ENCODE assay signal across 20 cellular contexts in the genomic region with DNA sequence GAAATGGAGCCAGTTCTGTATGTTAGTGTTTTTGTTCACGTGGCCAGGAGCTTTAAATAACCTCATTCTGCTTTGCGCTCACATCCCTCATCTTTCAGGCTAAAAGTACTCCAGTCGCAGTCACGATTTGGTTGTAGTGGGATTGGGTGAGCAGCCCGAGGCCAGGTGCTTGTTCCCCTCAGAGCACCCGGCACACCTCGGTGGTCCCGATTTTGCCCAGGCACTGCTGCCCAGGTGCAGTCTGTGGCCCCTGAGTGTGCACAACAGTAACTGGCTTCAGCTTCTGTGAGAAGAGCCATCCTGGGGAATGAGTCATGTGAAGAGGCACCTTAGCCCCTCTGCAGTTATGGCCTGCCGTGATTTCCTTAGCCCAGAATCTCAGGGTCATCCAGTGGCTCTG. TPM values are rescaled to one million over a fixed set of nuclear protein-coding genes. Genes with fewer than 3 reads are reported as not detected.
A peak's percentile ranks its signal among the peaks of the same experiment; 100 is the strongest.
DNase-seq lines count a peak whose midpoint lies in the region; ATAC-seq and TF ChIP-seq lines count a peak whose summit lies in the region.
"Had no signal": no experiment of that assay in that cellular context is flagged by ENCODE, and none has a peak within 500 bp of the region (broad histone marks: within the 10 kb centered on the region; RNA-seq: fewer than 3 reads in every experiment).

No MANE protein-coding gene starts in this region.

- H3K4me1 ChIP-seq in body of pancreas, result peaks cover 89% of the 10 kb centered on the region
- H3K4me1 ChIP-seq in esophagus squamous epithelium, result peaks cover 32 to 80% (median 71%) of the 10 kb centered on the region in 3 donors
- H3K4me1 ChIP-seq in stomach smooth muscle (ENCODE audit: control insufficient read depth, insufficient read depth, low read length), result peaks cover 23% of the 10 kb centered on the region
- peaks cover 39% of the 10 kb centered on the region for H3K4me1 ChIP-seq in upper lobe of right lung

- ATAC-seq in body of pancreas (no peak), HG03159 (IDR thresholded peaks at IDR 0.05; ENCODE audit: unreplicated experiment) (no peak), upper lobe of right lung (no peak)
- ATAC-seq: activated CD8-positive, alpha-beta memory T cell treated with anti-CD3 and anti-CD28 coated beads, Interleukin-2, amount 10 ng/mL, durations not matched to agents 7 days and 5 days; activated naive CD8-positive, alpha-beta T cell treated with anti-CD3 and anti-CD28 coated beads, Interleukin-2, amount 50 U/mL, for 24 hours; activated T-helper 17 cell treated with anti-CD3 and anti-CD28 coated beads, Interleukin-2, amount 50 U/mL, for 72 hours had no signal

- peaks cover 55% of the 10 kb centered on the region for H3K4me1 Mint-ChIP-seq in nephron
- H3K4me1 Mint-ChIP-seq: activated CD8-positive, alpha-beta memory T cell treated with anti-CD3 and anti-CD28 coated beads, Interleukin-2, amount 10 ng/mL, durations not matched to agents 7 days and 5 days; activated naive CD8-positive, alpha-beta T cell treated with anti-CD3 and anti-CD28 coated beads, Interleukin-2, amount 50 U/mL, for 24 hours; activated T-helper 17 cell treated with anti-CD3 and anti-CD28 coated beads, Interleukin-2, amount 50 U/mL, for 72 hours had no signal

- peaks cover 22% of the 10 kb centered on the region for H3K36me3 Mint-ChIP-seq in nephron (ENCODE audit: low read depth)

- 50 to 73% methylated on average over 8 to 9 of the region's 9 CpGs for WGBS in body of pancreas, 2 donors
- 70 to 72% methylated on average over 7 to 8 of the region's 9 CpGs for WGBS in esophagus squamous epithelium, 2 donors

- intact Hi-C loops in body of pancreas (cut with DNase I) (no loop called here), esophagus squamous epithelium (cut with DNase I) (no loop called here), upper lobe of right lung (cut with DNase I) (no loop called here)

- H3K36me3 ChIP-seq in body of pancreas (replicated peaks in 1 of 2; ENCODE audit: insufficient read depth in 1 of 2, low read depth in 2 of 2) (peaks cover 0 to 3% of the 10 kb centered on the region in 2 donors), esophagus squamous epithelium (peaks cover 0 to 88% (median 11%) of the 10 kb centered on the region in 3 donors), stomach smooth muscle (ENCODE audit: control insufficient read depth in 2 of 2, insufficient read depth in 2 of 2, low read length in 2 of 2) (peaks cover 4 to 28% of the 10 kb centered on the region in 2 donors), upper lobe of right lung (no peaks in the 10 kb centered on the region)

- peaks cover 11% of the 10 kb centered on the region for H3K27me3 Mint-ChIP-seq in nephron (ENCODE audit: low read depth)
- H3K27me3 Mint-ChIP-seq: activated CD8-positive, alpha-beta memory T cell treated with anti-CD3 and anti-CD28 coated beads, Interleukin-2, amount 10 ng/mL, durations not matched to agents 7 days and 5 days; activated naive CD8-positive, alpha-beta T cell treated with anti-CD3 and anti-CD28 coated beads, Interleukin-2, amount 50 U/mL, for 24 hours; activated T-helper 17 cell treated with anti-CD3 and anti-CD28 coated beads, Interleukin-2, amount 50 U/mL, for 72 hours had no signal

- no peaks in the 10 kb centered on the region for H3K9me3 ChIP-seq in body of pancreas
- no peaks in the 10 kb centered on the region for H3K9me3 ChIP-seq in esophagus squamous epithelium
- H3K9me3 ChIP-seq in stomach smooth muscle (ENCODE audit: control insufficient read depth in 2 of 2, low read length in 2 of 2), result no peaks in the 10 kb centered on the region
- H3K9me3 ChIP-seq in upper lobe of right lung, result no peaks in the 10 kb centered on the region

- DNase-seq in body of pancreas, result no peak
- DNase-seq in esophagus squamous epithelium (lab: John Stamatoyannopoulos, UW), result no peak
- no peak for DNase-seq in mesenteric fat pad (ENCODE audit: low spot score)
- no peak for DNase-seq in upper lobe of right lung
- DNase-seq in GM10248 (ENCODE audit: extremely low spot score), result no peak
- DNase-seq: activated CD4-positive, alpha-beta T cell treated with anti-CD3 and anti-CD28 coated beads for 4 hours; activated CD8-positive, alpha-beta memory T cell treated with anti-CD3 and anti-CD28 coated beads, Interleukin-2, amount 10 ng/mL, durations not matched to agents 7 days and 5 days; activated naive CD8-positive, alpha-beta T cell treated with anti-CD3 and anti-CD28 coated beads, Interleukin-2, amount 50 U/mL, for 24 hours; dermis blood vessel endothelial cell; DMS79; erythroblast; Karpas-422; NCI-H1092 treated with DMSO at 0.1 percent for 48 hours; NCI-H524; retina had no signal

- H3K4me3 Mint-ChIP-seq in nephron, result peak overlapping the region in 1 of 3 experiments; percentile 53
- H3K4me3 Mint-ChIP-seq: activated CD8-positive, alpha-beta memory T cell treated with anti-CD3 and anti-CD28 coated beads, Interleukin-2, amount 10 ng/mL, durations not matched to agents 7 days and 5 days; activated naive CD8-positive, alpha-beta T cell treated with anti-CD3 and anti-CD28 coated beads, Interleukin-2, amount 50 U/mL, for 24 hours; activated T-helper 17 cell treated with anti-CD3 and anti-CD28 coated beads, Interleukin-2, amount 50 U/mL, for 72 hours; neural crest cell had no signal

- H3K27ac Mint-ChIP-seq in nephron, result peak overlapping the region; percentile 43 to 97 (median 91)
- H3K27ac Mint-ChIP-seq: activated CD8-positive, alpha-beta memory T cell treated with anti-CD3 and anti-CD28 coated beads, Interleukin-2, amount 10 ng/mL, durations not matched to agents 7 days and 5 days; activated naive CD8-positive, alpha-beta T cell treated with anti-CD3 and anti-CD28 coated beads, Interleukin-2, amount 50 U/mL, for 24 hours; activated T-helper 17 cell treated with anti-CD3 and anti-CD28 coated beads, Interleukin-2, amount 50 U/mL, for 72 hours had no signal

- no peak overlapping the region for H3K4me3 ChIP-seq in body of pancreas
- no peak overlapping the region for H3K4me3 ChIP-seq in esophagus squamous epithelium
- H3K4me3 ChIP-seq in stomach smooth muscle (ENCODE audit: low read length in 2 of 2), result no peak overlapping the region
- no peak overlapping the region for H3K4me3 ChIP-seq in upper lobe of right lung

- peak overlapping the region in 1 of 2 donors; percentile 13 for H3K9ac ChIP-seq in stomach smooth muscle (ENCODE audit: low read length in 2 of 2)

- CTCF ChIA-PET in GM10248 (lab: Yijun Ruan, JAX), result interaction anchor here (1.3 kb wide), 1 partner anchor 20 kb away, joined by 4 read pairs; no protein-coding TSS in a partner anchor

- no peaks in the 10 kb centered on the region for H3K27me3 ChIP-seq in body of pancreas
- H3K27me3 ChIP-seq in esophagus squamous epithelium, result no peaks in the 10 kb centered on the region
- no peaks in the 10 kb centered on the region for H3K27me3 ChIP-seq in stomach smooth muscle (ENCODE audit: control insufficient read depth in 1 of 2, insufficient read depth in 2 of 2, low read length in 2 of 2)
- no peaks in the 10 kb centered on the region for H3K27me3 ChIP-seq in upper lobe of right lung

- H3K9me3 Mint-ChIP-seq in nephron, result no peaks in the 10 kb centered on the region
- H3K9me3 Mint-ChIP-seq: activated naive CD8-positive, alpha-beta T cell treated with anti-CD3 and anti-CD28 coated beads, Interleukin-2, amount 50 U/mL, for 24 hours; activated T-helper 17 cell treated with anti-CD3 and anti-CD28 coated beads, Interleukin-2, amount 50 U/mL, for 72 hours; neural crest cell had no signal

- H3K27ac ChIP-seq in body of pancreas (peak overlapping the region; percentile 83 to 98 (median 94)), esophagus squamous epithelium (peak overlapping the region; percentile 74 to 89 (median 80)), stomach smooth muscle (ENCODE audit: low read length) (peak overlapping the region; percentile 95), upper lobe of right lung (no peak overlapping the region)

- TF ChIP-seq POLR2A in body of pancreas (IDR thresholded peaks at IDR 0.05) (no peak), esophagus squamous epithelium (IDR thresholded peaks at IDR 0.05) (no peak)

- TF ChIP-seq CTCF in body of pancreas (IDR thresholded peaks at IDR 0.05), result no peak
- no peak for TF ChIP-seq CTCF in esophagus squamous epithelium (IDR thresholded peaks at IDR 0.05)
- TF ChIP-seq CTCF in nephron (IDR thresholded peaks at IDR 0.05; ENCODE audit: unreplicated experiment in 3 of 3), result no peak
- TF ChIP-seq CTCF in upper lobe of right lung (IDR thresholded peaks at IDR 0.05), result no peak
- TF ChIP-seq CTCF in GM10248 (IDR thresholded peaks at IDR 0.05; ENCODE audit: control extremely low read depth, extremely low read depth, low read depth, missing control alignments), result no peak

- POLR2A ChIA-PET in GM10248 (lab: Yijun Ruan, JAX), result no interaction called here

RNA-seq across cellular contexts. Expression of gene IMPA2, which starts 33.2 kb away (rescaled TPM):
- total RNA-seq in body of pancreas (100 to 1,000 TPM; 269 to 446 TPM), esophagus squamous epithelium (100 to 1,000 TPM; 121 to 235 (median 164) TPM), mesenteric fat pad (31.8 TPM), upper lobe of right lung (54.6 TPM)
